In the genomic region with DNA sequence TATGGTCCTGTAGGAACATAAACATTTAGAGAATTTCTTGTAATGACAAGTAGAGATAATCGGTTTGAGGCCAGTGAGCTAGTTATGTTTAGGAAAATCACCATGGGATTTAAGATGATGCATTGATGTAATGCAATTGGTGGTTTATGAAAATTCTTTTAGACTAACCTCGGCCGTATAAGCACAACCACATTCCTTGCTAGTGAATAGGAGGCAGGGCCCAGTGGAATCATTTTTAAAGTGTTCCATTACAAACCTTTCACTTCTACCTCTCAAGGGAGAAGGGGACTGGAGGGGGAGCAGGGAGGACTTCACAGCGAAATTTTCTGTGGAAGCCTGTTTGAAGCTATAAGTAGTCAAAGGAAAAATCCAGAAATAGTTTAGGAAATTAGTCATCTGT, we compare ENCODE assay signal across 1 cellular context.
A peak's percentile ranks its signal among the peaks of the same experiment; 100 is the strongest.
TF ChIP-seq lines count a peak whose summit lies in the region.

No MANE protein-coding gene starts in this region.

TF ChIP-seq in IMR-90, 13 proteins besides CTCF, POLR2A, EP300 and RAD21 (continued from another document):
- TF ChIP-seq MXI1 (IDR thresholded peaks at IDR 0.05; ENCODE audit: borderline replicate concordance, low read depth, low read length): no peak
- peak; percentile 83 for TF ChIP-seq CEBPB (IDR thresholded peaks at IDR 0.05; ENCODE audit: low read depth, low read length)
- TF ChIP-seq RFX5 (IDR thresholded peaks at IDR 0.05; ENCODE audit: low read depth, low read length): no peak
TF ChIP-seq in IMR-90: peak in this region for 4.
